Comparison of ENCODE assay signal across 16 cellular contexts in the genomic region with DNA sequence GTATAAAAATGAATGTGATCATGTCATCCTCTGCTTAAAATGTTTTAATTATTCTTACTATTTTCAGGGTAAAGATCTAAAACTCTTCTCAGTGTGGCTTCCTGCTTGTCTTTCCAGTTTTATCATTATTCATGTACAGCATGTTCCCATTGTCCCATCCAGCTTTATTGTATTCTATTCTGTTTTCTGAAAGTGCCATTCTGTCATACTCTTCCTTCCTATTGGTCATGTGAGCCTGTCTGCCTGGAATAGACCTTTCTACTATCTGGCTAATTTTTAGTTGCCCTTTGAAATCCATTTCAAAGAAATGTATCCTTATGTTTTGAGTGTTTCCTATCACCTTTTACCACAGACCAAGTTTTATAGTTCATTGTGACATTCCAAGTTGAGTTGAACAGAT.
"Had no signal": no experiment of that assay in that cellular context is flagged by ENCODE, and none has a peak within 500 bp of the region (broad histone marks: within the 10 kb centered on the region; RNA-seq: fewer than 3 reads in every experiment).

No MANE protein-coding gene starts in this region.

- H3K9me3 Mint-ChIP-seq: activated naive CD4-positive, alpha-beta T cell treated with anti-CD3 and anti-CD28 coated beads, Interleukin-2, amount 50 U/mL, for 72 hours; immature natural killer cell; stimulated activated naive CD8-positive, alpha-beta T cell treated with anti-CD3 and anti-CD28 coated beads, Interleukin-15, amount 100 ng/mL, for 72 hours had no signal

- H3K27me3 Mint-ChIP-seq: stimulated activated naive CD8-positive, alpha-beta T cell treated with anti-CD3 and anti-CD28 coated beads, Interleukin-15, amount 100 ng/mL, for 72 hours had no signal

- H3K4me3 ChIP-seq: breast epithelium, tibial artery had no signal

- H3K4me1 Mint-ChIP-seq: immature natural killer cell, nephron progenitor cell had no signal

- H3K27me3 ChIP-seq: breast epithelium, tibial artery had no signal

- H3K27ac ChIP-seq: breast epithelium, tibial artery had no signal

- H3K27ac Mint-ChIP-seq: activated naive CD4-positive, alpha-beta T cell treated with anti-CD3 and anti-CD28 coated beads, Interleukin-2, amount 50 U/mL, for 72 hours; immature natural killer cell; nephron progenitor cell; stimulated activated naive CD8-positive, alpha-beta T cell treated with anti-CD3 and anti-CD28 coated beads, Interleukin-15, amount 100 ng/mL, for 72 hours had no signal

- H3K4me3 Mint-ChIP-seq: immature natural killer cell; nephron progenitor cell; stimulated activated naive CD8-positive, alpha-beta T cell treated with anti-CD3 and anti-CD28 coated beads, Interleukin-15, amount 100 ng/mL, for 72 hours had no signal

- DNase-seq: activated CD4-positive, alpha-beta T cell treated with anti-CD3 and anti-CD28 coated beads, Interleukin-2, amount 50 U/mL, for 1 hour; activated CD4-positive, CD25-positive, alpha-beta regulatory T cell; activated effector memory CD4-positive, alpha-beta T cell treated with anti-CD3 and anti-CD28 coated beads, Interleukin-2, amount 50 U/mL, for 16 hours; amniotic stem cell; effector memory CD4-positive, alpha-beta T cell; glutamatergic neuron; immature natural killer cell; left cardiac atrium; mammary epithelial cell; nephron progenitor cell; stimulated activated CD4-positive, alpha-beta T cell treated with anti-CD3 and anti-CD28 coated beads, Interleukin-15, amount 100 ng/mL, for 24 hours; stimulated activated CD4-positive, alpha-beta T cell treated with anti-CD3 and anti-CD28 coated beads, Interleukin-4, amount 100 ng/mL, for 24 hours; stimulated activated naive CD8-positive, alpha-beta T cell treated with anti-CD3 and anti-CD28 coated beads, Interleukin-15, amount 100 ng/mL, for 72 hours; tibial artery had no signal

- H3K9me3 ChIP-seq: breast epithelium, tibial artery had no signal

- ATAC-seq: activated naive CD4-positive, alpha-beta T cell treated with anti-CD3 and anti-CD28 coated beads, Interleukin-2, amount 50 U/mL, for 72 hours; left cardiac atrium; stimulated activated naive CD8-positive, alpha-beta T cell treated with anti-CD3 and anti-CD28 coated beads, Interleukin-15, amount 100 ng/mL, for 72 hours had no signal

- H3K4me1 ChIP-seq: breast epithelium had no signal

- H3K36me3 ChIP-seq: breast epithelium had no signal
